In the genomic region with DNA sequence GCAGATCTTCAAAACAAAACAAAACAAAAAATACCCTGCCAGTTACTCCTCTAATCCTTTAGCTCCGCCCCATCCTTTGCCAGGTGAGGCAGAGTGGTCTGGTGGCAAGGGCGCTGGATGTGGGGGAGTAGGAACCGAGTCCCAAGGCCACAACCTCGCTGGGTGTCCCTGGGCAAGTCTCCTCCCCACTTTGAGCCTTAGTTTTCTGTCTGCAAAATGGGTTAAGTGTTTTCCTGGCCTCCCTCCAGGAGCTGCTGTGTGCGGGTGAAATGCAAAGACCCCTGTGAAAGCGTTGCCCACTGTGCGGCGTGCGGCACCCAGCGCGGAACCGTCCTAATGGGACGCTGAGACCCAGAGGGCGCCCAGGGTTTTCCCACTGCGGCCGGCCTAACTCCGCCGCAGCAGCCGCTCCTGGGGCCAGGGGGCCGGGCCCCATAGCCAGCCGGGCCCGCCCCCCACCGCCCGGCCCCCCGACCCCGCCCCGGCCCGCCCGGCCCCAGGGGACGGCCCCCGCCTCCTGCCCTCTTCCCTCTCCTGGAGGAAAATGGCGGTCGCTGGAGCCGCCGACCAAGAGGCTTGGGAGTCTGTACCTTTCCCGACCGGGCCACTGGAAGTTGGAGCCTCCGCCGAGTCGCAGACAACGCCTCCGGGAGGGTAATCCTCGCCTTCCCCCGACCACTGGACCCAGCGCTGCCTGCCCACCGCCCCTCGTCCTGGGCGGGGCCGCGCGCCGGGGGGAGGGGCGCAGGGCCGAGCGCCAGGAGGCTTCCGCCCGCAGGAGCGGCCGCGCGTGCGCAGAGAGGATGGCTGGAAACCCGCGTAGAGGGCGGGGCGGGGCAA, we compare ENCODE assay signal across 8 cellular contexts. TPM values are rescaled to one million over a fixed set of nuclear protein-coding genes. Genes with fewer than 3 reads are reported as not detected.
A peak's percentile ranks its signal among the peaks of the same experiment; 100 is the strongest.
DNase-seq lines count a peak whose midpoint lies in the region; ATAC-seq and TF ChIP-seq lines count a peak whose summit lies in the region.

A gene with protein sequence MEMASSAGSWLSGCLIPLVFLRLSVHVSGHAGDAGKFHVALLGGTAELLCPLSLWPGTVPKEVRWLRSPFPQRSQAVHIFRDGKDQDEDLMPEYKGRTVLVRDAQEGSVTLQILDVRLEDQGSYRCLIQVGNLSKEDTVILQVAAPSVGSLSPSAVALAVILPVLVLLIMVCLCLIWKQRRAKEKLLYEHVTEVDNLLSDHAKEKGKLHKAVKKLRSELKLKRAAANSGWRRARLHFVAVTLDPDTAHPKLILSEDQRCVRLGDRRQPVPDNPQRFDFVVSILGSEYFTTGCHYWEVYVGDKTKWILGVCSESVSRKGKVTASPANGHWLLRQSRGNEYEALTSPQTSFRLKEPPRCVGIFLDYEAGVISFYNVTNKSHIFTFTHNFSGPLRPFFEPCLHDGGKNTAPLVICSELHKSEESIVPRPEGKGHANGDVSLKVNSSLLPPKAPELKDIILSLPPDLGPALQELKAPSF (plus strand): TSS at position 523 of the 840 bp plus-strand sequence. CDS start 13,327 bp downstream, outside the sequence.
A gene with protein sequence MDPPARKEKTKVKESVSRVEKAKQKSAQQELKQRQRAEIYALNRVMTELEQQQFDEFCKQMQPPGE (minus strand): TSS at position 798 of the 840 bp plus-strand sequence. CDS start 853 bp downstream, outside the sequence.

- WGBS in adipose tissue, 3 donors = 1% methylated on average over 51 to 66 of the region's 66 CpGs
- WGBS in prostate gland = under 1% methylated on average over 38 of the region's 66 CpGs

- no peaks in the 10 kb centered on the region for H3K27me3 ChIP-seq in prostate gland (replicated peaks; ENCODE audit: insufficient read depth)
- no peaks in the 10 kb centered on the region for H3K27me3 ChIP-seq in upper lobe of right lung

- peak; percentile 4 for TF ChIP-seq POLR2A in prostate gland (IDR thresholded peaks at IDR 0.05)

- H3K27ac ChIP-seq in adipose tissue (ENCODE audit: low read depth, low read length) = peak within 1 kb of the TSS; percentile 19
- H3K27ac ChIP-seq in prostate gland = peak within 1 kb of the TSS; percentile 96 to 98
- H3K27ac ChIP-seq in upper lobe of right lung = peak within 1 kb of the TSS; percentile 97

- TF ChIP-seq CTCF in GM12865 (IDR thresholded peaks at IDR 0.05; ENCODE audit: insufficient read depth, low read depth, low read length, missing control alignments) (no peak), prostate gland (IDR thresholded peaks at IDR 0.05) (no peak), upper lobe of right lung (IDR thresholded peaks at IDR 0.05) (no peak)

- H3K4me1 ChIP-seq in prostate gland (replicated peaks) = peaks cover 5% of the 10 kb centered on the region
- H3K4me1 ChIP-seq in upper lobe of right lung = peaks cover 22% of the 10 kb centered on the region

- H3K4me3 ChIP-seq in GM12865 (ENCODE audit: low read depth, low read length) = peak within 1 kb of the TSS; percentile 69
- H3K4me3 ChIP-seq in prostate gland = peak within 1 kb of the TSS; percentile 63 to 86
- H3K4me3 ChIP-seq in upper lobe of right lung = peak within 1 kb of the TSS; percentile 76

- intact Hi-C loops in left cardiac atrium (cut with DNase I) (loop anchor here in 1 of 2 donors (5.0 kb wide), 1 partner anchor 50 kb away; a partner anchor contains a TSS), prostate gland (cut with DNase I) (no loop called here), upper lobe of right lung (cut with DNase I) (no loop called here)

- ATAC-seq in HG02759 (IDR thresholded peaks at IDR 0.05; ENCODE audit: unreplicated experiment) (peak; percentile 87), left cardiac atrium (peak; percentile 99), upper lobe of right lung (peak; percentile 98)

- H3K9me3 ChIP-seq in prostate gland (no peaks in the 10 kb centered on the region), upper lobe of right lung (no peaks in the 10 kb centered on the region)

- no peaks in the 10 kb centered on the region for H3K36me3 ChIP-seq in prostate gland
- no peaks in the 10 kb centered on the region for H3K36me3 ChIP-seq in upper lobe of right lung

- DNase-seq in GM12865 (ENCODE audit: low read depth) = peak; percentile 93
- peak; percentile 79 for DNase-seq in NCI-H128 (lab: John Stamatoyannopoulos, UW; ENCODE audit: unreplicated experiment)
- peak; percentile 83 for DNase-seq in SW480 (ENCODE audit: low spot score)
- DNase-seq in left cardiac atrium = peak; percentile 93
- peak; percentile 89 for DNase-seq in prostate gland (ENCODE audit: low spot score)
- peak; percentile 97 for DNase-seq in upper lobe of right lung

RNA-seq across cellular contexts. Expression of the first gene that starts in this region (rescaled TPM):
- polyA plus RNA-seq in adipose tissue = 1 to 10 TPM; 3.5 to 7.8 (median 7.0) TPM
- total RNA-seq in left cardiac atrium = 1 to 10 TPM; 4.0 to 4.3 TPM
- total RNA-seq in prostate gland = 10 to 100 TPM; 14.3 to 15.5 TPM
- 18.2 TPM for total RNA-seq in upper lobe of right lung

RNA-seq across cellular contexts. Expression of the second gene that starts in this region (rescaled TPM):
- polyA plus RNA-seq in adipose tissue = 10 to 100 TPM; 11.4 to 44.5 (median 28.9) TPM
- total RNA-seq in left cardiac atrium (10 to 100 TPM; 10.6 to 14.2 TPM), prostate gland (10 to 100 TPM; 15.0 to 42.5 TPM), upper lobe of right lung (19.4 TPM)

Comparison
In these comparisons a context has a peak if more than half of its experiments do, and no peak if none do; other contexts are left out.
1. Peak in every context shown above with its lines: DNase-seq, ATAC-seq, H3K4me3 ChIP-seq and H3K27ac ChIP-seq.
2. H3K27ac ChIP-seq: peak in every context shown above with its lines; median percentile 97 in prostate gland; 97 in upper lobe of right lung; 19 in adipose tissue.